ENCODE assay signal across 27 cellular contexts in the genomic region with DNA sequence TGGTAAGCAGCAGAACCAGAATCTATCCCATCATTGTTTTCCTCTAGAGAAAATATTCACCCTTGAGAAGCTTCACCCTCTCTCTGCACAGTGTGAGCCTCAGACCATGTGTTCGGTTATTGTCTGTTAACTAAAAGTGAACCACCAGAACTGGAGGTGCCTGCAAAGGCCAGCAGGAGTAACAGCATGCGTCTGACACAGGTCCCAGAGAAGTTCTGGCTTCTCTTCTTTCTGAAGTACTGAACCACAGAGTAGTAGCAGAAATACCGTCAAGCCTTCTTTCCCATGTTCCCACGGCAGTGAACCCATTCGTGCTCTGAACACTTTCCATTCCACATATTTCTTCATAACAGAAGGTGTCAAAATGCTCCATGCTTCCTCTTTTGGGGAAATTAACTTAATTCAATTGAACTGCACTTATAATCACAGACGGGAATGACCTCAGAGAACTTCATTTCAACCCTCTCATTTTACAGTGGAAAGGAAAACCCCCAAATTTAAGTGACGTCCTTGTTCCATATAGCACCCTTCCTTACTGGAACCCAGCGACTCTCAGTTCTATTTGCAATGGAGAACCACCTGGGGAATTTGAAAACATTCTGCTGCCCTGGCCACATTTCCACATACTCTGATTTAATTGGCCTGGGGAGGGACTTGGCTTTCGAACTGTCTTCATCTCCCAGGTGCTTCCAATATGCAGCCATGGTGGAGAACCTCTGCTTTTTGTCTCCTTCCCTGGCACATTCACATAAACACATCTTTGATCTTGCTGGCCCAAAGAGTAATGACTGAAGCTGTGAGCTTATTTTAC.
DNase-seq lines count a peak whose midpoint lies in the region; ATAC-seq and TF ChIP-seq lines count a peak whose summit lies in the region.
"Had no signal": no experiment of that assay in that cellular context is flagged by ENCODE, and none has a peak within 500 bp of the region (broad histone marks: within the 10 kb centered on the region; RNA-seq: fewer than 3 reads in every experiment).

No MANE protein-coding gene starts in this region.

- H3K4me3 ChIP-seq in GM23338, result no peak overlapping the region
- H3K4me3 ChIP-seq: coronary artery, stomach, upper lobe of right lung had no signal

- H3K9me3 Mint-ChIP-seq in GM23338, result peaks cover 34% of the 10 kb centered on the region
- peaks cover 23% of the 10 kb centered on the region for H3K9me3 Mint-ChIP-seq in activated naive CD8-positive, alpha-beta T cell treated with anti-CD3 and anti-CD28 coated beads, Interleukin-2, amount 10 ng/mL, durations not matched to agents 7 days and 5 days
- H3K9me3 Mint-ChIP-seq in natural killer cell treated with Interleukin-12 subunit alpha and Interleukin-12 subunit beta and Interleukin-15 and Interleukin-18, amount 100 ng/mL, for 72 hours, result peaks cover 10% of the 10 kb centered on the region
- peaks cover 4% of the 10 kb centered on the region for H3K9me3 Mint-ChIP-seq in Calu3 (ENCODE audit: low read depth, unreplicated experiment)

- H2AFZ ChIP-seq in GM23338, result 0 out of 2 replicates have a peak overlapping the region, but pooled peaks have one; percentile 14

- ATAC-seq in GM23338 (no peak), HG02938 (IDR thresholded peaks at IDR 0.05; ENCODE audit: unreplicated experiment) (no peak)
- ATAC-seq in activated naive CD8-positive, alpha-beta T cell treated with anti-CD3 and anti-CD28 coated beads, Interleukin-2, amount 10 ng/mL, durations not matched to agents 7 days and 5 days (ENCODE audit: low read depth), result no peak
- peak; percentile 24 to 38 for ATAC-seq in natural killer cell treated with Interleukin-12 subunit alpha and Interleukin-12 subunit beta and Interleukin-15 and Interleukin-18, amount 100 ng/mL, for 72 hours
- ATAC-seq: upper lobe of right lung had no signal

- H3K27ac Mint-ChIP-seq in GM23338 (no peak overlapping the region), Calu3 (ENCODE audit: unreplicated experiment) (no peak overlapping the region)
- peak overlapping the region; percentile 80 for H3K27ac Mint-ChIP-seq in activated naive CD8-positive, alpha-beta T cell treated with anti-CD3 and anti-CD28 coated beads, Interleukin-2, amount 10 ng/mL, durations not matched to agents 7 days and 5 days
- H3K27ac Mint-ChIP-seq in natural killer cell treated with Interleukin-12 subunit alpha and Interleukin-12 subunit beta and Interleukin-15 and Interleukin-18, amount 100 ng/mL, for 72 hours, result peak overlapping the region; percentile 98
- H3K27ac Mint-ChIP-seq: HFFc6 had no signal

- peaks cover 5% of the 10 kb centered on the region for H3K27me3 Mint-ChIP-seq in GM23338 (ENCODE audit: insufficient read depth, low read depth, poor library complexity)
- H3K27me3 Mint-ChIP-seq in activated naive CD8-positive, alpha-beta T cell treated with anti-CD3 and anti-CD28 coated beads, Interleukin-2, amount 10 ng/mL, durations not matched to agents 7 days and 5 days, result no peaks in the 10 kb centered on the region
- no peaks in the 10 kb centered on the region for H3K27me3 Mint-ChIP-seq in natural killer cell treated with Interleukin-12 subunit alpha and Interleukin-12 subunit beta and Interleukin-15 and Interleukin-18, amount 100 ng/mL, for 72 hours
- H3K27me3 Mint-ChIP-seq in Calu3 (ENCODE audit: unreplicated experiment), result no peaks in the 10 kb centered on the region

- POLR2A ChIA-PET in activated naive CD8-positive, alpha-beta T cell treated with anti-CD3 and anti-CD28 coated beads, Interleukin-2, amount 10 ng/mL, durations not matched to agents 7 days and 5 days (lab: Charles Lee), result interaction anchor here (0.7 to 2.2 kb wide), 4 partner anchors 13 to 1246 kb away, joined by 3 to 5 read pairs (median 4); a partner anchor contains a TSS

- intact Hi-C loops in Calu3 (cut with micrococcal nuclease; ENCODE audit: unreplicated experiment), result no loop called here

- DNase-seq in NCI-H2171 treated with DMSO at 0.1 percent for 48 hours (lab: John Stamatoyannopoulos, UW) (peak; percentile 44), NCI-H2171 (lab: John Stamatoyannopoulos, UW) (no peak), GM23338 (ENCODE audit: low spot score) (no peak), Calu3 (no peak), epidermal melanocyte (ENCODE audit: insufficient read length, low spot score) (no peak)
- no peak for DNase-seq in activated naive CD8-positive, alpha-beta T cell treated with anti-CD3 and anti-CD28 coated beads, Interleukin-2, amount 10 ng/mL, durations not matched to agents 7 days and 5 days
- no peak for DNase-seq in natural killer cell treated with Interleukin-12 subunit alpha and Interleukin-12 subunit beta and Interleukin-15 and Interleukin-18, amount 100 ng/mL, for 72 hours (ENCODE audit: low spot score)
- DNase-seq: activated CD4-positive, CD25-positive, alpha-beta regulatory T cell; activated CD8-positive, alpha-beta memory T cell treated with anti-CD3 and anti-CD28 coated beads, Interleukin-2, amount 50 U/mL, for 4 hours; brain microvascular endothelial cell; Caco-2; head of caudate nucleus; HFFc6; NCI-H1105; NCI-H2029 treated with DMSO at 0.1 percent for 48 hours; NCI-H524 treated with DMSO at 0.1 percent for 48 hours; RPMI8226; SK-N-SH; stimulated activated CD4-positive, alpha-beta T cell treated with anti-CD3 and anti-CD28 coated beads, Interleukin-2, amount 100 ng/mL, for 24 hours; stomach; T-helper 9 cell; upper lobe of right lung had no signal

- no peaks in the 10 kb centered on the region for H3K79me2 ChIP-seq in GM23338 (replicated peaks; ENCODE audit: insufficient read depth)

- H3K27me3 ChIP-seq in GM23338 (ENCODE audit: insufficient read depth), result no peaks in the 10 kb centered on the region
- H3K27me3 ChIP-seq: upper lobe of right lung had no signal

- H3K36me3 ChIP-seq in GM23338 (ENCODE audit: insufficient read depth), result peaks cover 9% of the 10 kb centered on the region; the same call in 1 of the 2 replicates
- H3K36me3 ChIP-seq: brain microvascular endothelial cell, stomach, upper lobe of right lung had no signal

- H3K4me1 Mint-ChIP-seq in GM23338, result peaks cover 5% of the 10 kb centered on the region; the same call in 2 of the 3 replicates
- peaks cover 42% of the 10 kb centered on the region for H3K4me1 Mint-ChIP-seq in activated naive CD8-positive, alpha-beta T cell treated with anti-CD3 and anti-CD28 coated beads, Interleukin-2, amount 10 ng/mL, durations not matched to agents 7 days and 5 days
- peaks cover 77 to 79% of the 10 kb centered on the region in 2 donors for H3K4me1 Mint-ChIP-seq in natural killer cell treated with Interleukin-12 subunit alpha and Interleukin-12 subunit beta and Interleukin-15 and Interleukin-18, amount 100 ng/mL, for 72 hours (ENCODE audit: low read depth in 2 of 2)
- H3K4me1 Mint-ChIP-seq in Calu3 (ENCODE audit: low read depth, unreplicated experiment), result no peaks in the 10 kb centered on the region

- H3K36me3 Mint-ChIP-seq in GM23338 (ENCODE audit: low read depth) (peaks cover 34% of the 10 kb centered on the region), Calu3 (ENCODE audit: insufficient read depth, unreplicated experiment) (peaks cover 1% of the 10 kb centered on the region)
- H3K36me3 Mint-ChIP-seq in activated naive CD8-positive, alpha-beta T cell treated with anti-CD3 and anti-CD28 coated beads, Interleukin-2, amount 10 ng/mL, durations not matched to agents 7 days and 5 days, result peaks cover 54% of the 10 kb centered on the region
- peaks cover 30% of the 10 kb centered on the region for H3K36me3 Mint-ChIP-seq in natural killer cell treated with Interleukin-12 subunit alpha and Interleukin-12 subunit beta and Interleukin-15 and Interleukin-18, amount 100 ng/mL, for 72 hours

- H3K9me2 ChIP-seq in GM23338 (ENCODE audit: insufficient read depth), result peaks cover 21% of the 10 kb centered on the region
- H3K9me2 ChIP-seq: SK-N-SH had no signal

- TF ChIP-seq CTCF in GM23338 (conservative IDR thresholded peaks at IDR 0.05; ENCODE audit: low read depth in 2 of 2) (no peak), Calu3 (IDR thresholded peaks at IDR 0.05; ENCODE audit: unreplicated experiment) (no peak)

- peaks cover 6% of the 10 kb centered on the region; the same call in 1 of the 2 replicates for H3K4me1 ChIP-seq in GM23338 (ENCODE audit: insufficient read depth)
- H3K4me1 ChIP-seq: Caco-2 had no signal

- CTCF ChIA-PET in Calu3 (lab: Charles Lee), result no interaction called here

- 0 out of 2 replicates have a peak, but pooled peaks cover 4% of the 10 kb centered on the region for H3F3A ChIP-seq in GM23338 (replicated peaks; ENCODE audit: low read depth)

- no TSS peak for BruUV-seq in Calu3 (replicated peaks; lab: Mats Ljungman, UMichigan)

- H4K20me1 ChIP-seq in GM23338 (replicated peaks; ENCODE audit: insufficient read depth), result no peaks in the 10 kb centered on the region

- H3K4me3 Mint-ChIP-seq in GM23338 (no peak overlapping the region), Calu3 (ENCODE audit: low read depth, unreplicated experiment) (no peak overlapping the region)
- H3K4me3 Mint-ChIP-seq in activated naive CD8-positive, alpha-beta T cell treated with anti-CD3 and anti-CD28 coated beads, Interleukin-2, amount 10 ng/mL, durations not matched to agents 7 days and 5 days, result no peak overlapping the region
- peak overlapping the region; percentile 88 for H3K4me3 Mint-ChIP-seq in natural killer cell treated with Interleukin-12 subunit alpha and Interleukin-12 subunit beta and Interleukin-15 and Interleukin-18, amount 100 ng/mL, for 72 hours
- H3K4me3 Mint-ChIP-seq: HFFc6, neural crest cell had no signal

- H3K4me2 ChIP-seq in GM23338, result no peak overlapping the region
- H3K4me2 ChIP-seq: SK-N-SH had no signal

- no peak overlapping the region for H3K27ac ChIP-seq in GM23338 (ENCODE audit: low read depth)
- H3K27ac ChIP-seq: 22Rv1, brain microvascular endothelial cell, coronary artery, HL-60, stomach, upper lobe of right lung had no signal

TF ChIP-seq in GM23338, 12 proteins besides CTCF, POLR2A, EP300 and RAD21 (continues in another document):
- no peak for TF ChIP-seq ZNF331 (CRISPR knock-in tag; IDR thresholded peaks at IDR 0.05; ENCODE audit: low read depth)
- no peak for TF ChIP-seq NANOG (IDR thresholded peaks at IDR 0.05; ENCODE audit: borderline replicate concordance)
- TF ChIP-seq STAT1 (IDR thresholded peaks at IDR 0.05; ENCODE audit: unreplicated experiment), result no peak
- TF ChIP-seq CREB1 (CRISPR knock-in tag; IDR thresholded peaks at IDR 0.05; ENCODE audit: low read depth), result no peak
- TF ChIP-seq, protein P1, sequence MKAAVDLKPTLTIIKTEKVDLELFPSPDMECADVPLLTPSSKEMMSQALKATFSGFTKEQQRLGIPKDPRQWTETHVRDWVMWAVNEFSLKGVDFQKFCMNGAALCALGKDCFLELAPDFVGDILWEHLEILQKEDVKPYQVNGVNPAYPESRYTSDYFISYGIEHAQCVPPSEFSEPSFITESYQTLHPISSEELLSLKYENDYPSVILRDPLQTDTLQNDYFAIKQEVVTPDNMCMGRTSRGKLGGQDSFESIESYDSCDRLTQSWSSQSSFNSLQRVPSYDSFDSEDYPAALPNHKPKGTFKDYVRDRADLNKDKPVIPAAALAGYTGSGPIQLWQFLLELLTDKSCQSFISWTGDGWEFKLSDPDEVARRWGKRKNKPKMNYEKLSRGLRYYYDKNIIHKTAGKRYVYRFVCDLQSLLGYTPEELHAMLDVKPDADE (IDR thresholded peaks at IDR 0.05), result no peak

Comparison
In these comparisons a context has a peak if more than half of its experiments do, and no peak if none do; other contexts are left out.
1. ATAC-seq: peak in natural killer cell treated with Interleukin-12 subunit alpha and Interleukin-12 subunit beta and Interleukin-15 and Interleukin-18, amount 100 ng/mL, for 72 hours (2 of 2); none in GM23338 (single experiment), activated naive CD8-positive, alpha-beta T cell treated with anti-CD3 and anti-CD28 coated beads, Interleukin-2, amount 10 ng/mL, durations not matched to agents 7 days and 5 days (single experiment) and HG02938 (single experiment).
2. H3K27ac Mint-ChIP-seq: peak in activated naive CD8-positive, alpha-beta T cell treated with anti-CD3 and anti-CD28 coated beads, Interleukin-2, amount 10 ng/mL, durations not matched to agents 7 days and 5 days (single experiment) and natural killer cell treated with Interleukin-12 subunit alpha and Interleukin-12 subunit beta and Interleukin-15 and Interleukin-18, amount 100 ng/mL, for 72 hours (2 of 2); none in GM23338 (single experiment) and Calu3 (single experiment).